ENCODE assay signal across 17 cellular contexts in genomic region chr11:2193099-2193886, GRCh38. TPM values are rescaled to one million over a fixed set of nuclear protein-coding genes. Genes with fewer than 3 reads are reported as not detected.
"Had no signal": no experiment of that assay in that cellular context is flagged by ENCODE, and none has a peak within 500 bp of the region (broad histone marks: within the 10 kb centered on the region; RNA-seq: fewer than 3 reads in every experiment).

No MANE protein-coding gene starts in this region.

- H3K27me3 ChIP-seq: ascending aorta had no signal

- H3K9me3 ChIP-seq: ascending aorta had no signal

- H3K4me1 ChIP-seq: ascending aorta had no signal

- H3K4me3 ChIP-seq: ascending aorta, smooth muscle cell had no signal

- H3K36me3 ChIP-seq: ascending aorta, WERI-Rb-1 had no signal

- DNase-seq: activated CD4-positive, alpha-beta T cell treated with anti-CD3 and anti-CD28 coated beads for 36 hours; activated CD8-positive, alpha-beta memory T cell treated with anti-CD3 and anti-CD28 coated beads, Interleukin-2, amount 50 U/mL, for 4 hours; activated CD8-positive, alpha-beta T cell treated with anti-CD3 and anti-CD28 coated beads for 36 hours; activated naive CD8-positive, alpha-beta T cell treated with anti-CD3 and anti-CD28 coated beads, Interleukin-2, amount 10 ng/mL, durations not matched to agents 7 days and 5 days; foreskin melanocyte; head of caudate nucleus; mesendoderm; nephron progenitor cell; T-helper 1 cell; WERI-Rb-1 had no signal

- H3K4me2 ChIP-seq: smooth muscle cell had no signal

- ATAC-seq: activated CD4-positive, alpha-beta T cell treated with anti-CD3 and anti-CD28 coated beads for 36 hours; activated CD8-positive, alpha-beta T cell treated with anti-CD3 and anti-CD28 coated beads for 36 hours had no signal

- FAIRE-seq: colon, islet of Langerhans had no signal

- H3K27ac ChIP-seq: ascending aorta, WERI-Rb-1 had no signal

RNA-seq across cellular contexts. Expression of gene TH, which starts 21.7 kb away (rescaled TPM):
- total RNA-seq: activated CD4-positive, alpha-beta T cell treated with anti-CD3 and anti-CD28 coated beads for 36 hours; activated CD8-positive, alpha-beta T cell treated with anti-CD3 and anti-CD28 coated beads for 36 hours; activated naive CD8-positive, alpha-beta T cell treated with anti-CD3 and anti-CD28 coated beads, Interleukin-2, amount 10 ng/mL, durations not matched to agents 7 days and 5 days; ascending aorta; liver; smooth muscle cell; subcutaneous adipose tissue had no signal
- polyA plus RNA-seq: smooth muscle cell had no signal

RNA-seq across cellular contexts. Expression of gene INS, which starts 32.3 kb away (rescaled TPM):
- total RNA-seq: activated CD4-positive, alpha-beta T cell treated with anti-CD3 and anti-CD28 coated beads for 36 hours; activated CD8-positive, alpha-beta T cell treated with anti-CD3 and anti-CD28 coated beads for 36 hours; activated naive CD8-positive, alpha-beta T cell treated with anti-CD3 and anti-CD28 coated beads, Interleukin-2, amount 10 ng/mL, durations not matched to agents 7 days and 5 days; ascending aorta; osteocyte; smooth muscle cell; subcutaneous adipose tissue had no signal
- polyA plus RNA-seq: smooth muscle cell had no signal

RNA-seq across cellular contexts. Expression of gene IGF2, which starts 54.1 kb away (rescaled TPM):
- total RNA-seq: activated naive CD8-positive, alpha-beta T cell treated with anti-CD3 and anti-CD28 coated beads, Interleukin-2, amount 10 ng/mL, durations not matched to agents 7 days and 5 days had no signal
